Comparison of ENCODE assay signal across 11 cellular contexts in genomic region chr15:43302155-43302554, GRCh38. TPM values are rescaled to one million over a fixed set of nuclear protein-coding genes. Genes with fewer than 3 reads are reported as not detected.
"Had no signal": no experiment of that assay in that cellular context is flagged by ENCODE, and none has a peak within 500 bp of the region (broad histone marks: within the 10 kb centered on the region; RNA-seq: fewer than 3 reads in every experiment).

TGM7 (minus strand) TSS chr15:43302255.

- H3K4me1 Mint-ChIP-seq: IgD-negative memory B cell had no signal

- ATAC-seq: HCT116, HepG2 had no signal

- H3K4me3 Mint-ChIP-seq: HFFc6, IgD-negative memory B cell had no signal

- H3K36me3 ChIP-seq: HAP-1 had no signal

- H3K9me3 Mint-ChIP-seq: HFFc6, IgD-negative memory B cell had no signal

- H2AFZ ChIP-seq: GM23248 had no signal

- H3K27ac ChIP-seq: GM23248, HL-60 had no signal

- DNase-seq: GM23248, H7, HFFc6, KG1 had no signal

- H3K4me1 ChIP-seq: HAP-1 had no signal

- H3K9ac ChIP-seq: GM23248 had no signal

- FAIRE-seq: HepG2 had no signal

- H3K36me3 Mint-ChIP-seq: IgD-negative memory B cell had no signal

- H3K4me3 ChIP-seq: GM23248, HAP-1 had no signal

- H3K9me3 ChIP-seq: HAP-1 had no signal

- H3K27ac Mint-ChIP-seq: HFFc6 had no signal

RNA-seq across cellular contexts. Expression of gene TGM7, which starts in this region (rescaled TPM):
- total RNA-seq: GM23248, H4, H7, HepG2, HFFc6, HT1080 had no signal
- polyA plus RNA-seq: GM23248, HepG2, IgD-negative memory B cell had no signal
